In the genomic region with DNA sequence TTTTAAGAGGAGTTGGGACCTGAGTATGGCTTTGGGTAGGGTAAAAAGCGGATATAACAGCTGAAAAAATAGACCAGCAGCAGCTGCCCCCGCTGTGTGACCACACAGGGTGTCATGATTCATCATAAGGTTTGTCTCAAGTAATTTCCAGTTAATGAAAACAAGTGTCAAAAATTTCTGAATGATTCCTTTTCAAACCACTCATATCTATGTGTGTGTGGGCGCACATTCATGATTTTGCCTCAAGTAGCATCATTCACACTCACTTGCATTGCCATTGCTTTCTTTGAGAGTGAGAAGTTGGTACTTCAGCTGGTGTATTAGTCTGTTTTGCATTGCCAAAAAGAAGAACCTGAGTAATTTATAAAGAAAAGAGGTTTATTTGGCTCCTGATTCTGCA, we compare ENCODE assay signal across 1 cellular context.
TF ChIP-seq lines count a peak whose summit lies in the region.

No MANE protein-coding gene starts in this region.

TF ChIP-seq in WTC11, 78 proteins besides CTCF, POLR2A, EP300 and RAD21 (continued from another document):
- TF ChIP-seq CBFB (CRISPR knock-in tag; IDR thresholded peaks at IDR 0.05; ENCODE audit: low read depth) (no peak), FOXP1 (CRISPR knock-in tag; IDR thresholded peaks at IDR 0.05; ENCODE audit: borderline replicate concordance) (no peak)
- TF ChIP-seq, protein P1, sequence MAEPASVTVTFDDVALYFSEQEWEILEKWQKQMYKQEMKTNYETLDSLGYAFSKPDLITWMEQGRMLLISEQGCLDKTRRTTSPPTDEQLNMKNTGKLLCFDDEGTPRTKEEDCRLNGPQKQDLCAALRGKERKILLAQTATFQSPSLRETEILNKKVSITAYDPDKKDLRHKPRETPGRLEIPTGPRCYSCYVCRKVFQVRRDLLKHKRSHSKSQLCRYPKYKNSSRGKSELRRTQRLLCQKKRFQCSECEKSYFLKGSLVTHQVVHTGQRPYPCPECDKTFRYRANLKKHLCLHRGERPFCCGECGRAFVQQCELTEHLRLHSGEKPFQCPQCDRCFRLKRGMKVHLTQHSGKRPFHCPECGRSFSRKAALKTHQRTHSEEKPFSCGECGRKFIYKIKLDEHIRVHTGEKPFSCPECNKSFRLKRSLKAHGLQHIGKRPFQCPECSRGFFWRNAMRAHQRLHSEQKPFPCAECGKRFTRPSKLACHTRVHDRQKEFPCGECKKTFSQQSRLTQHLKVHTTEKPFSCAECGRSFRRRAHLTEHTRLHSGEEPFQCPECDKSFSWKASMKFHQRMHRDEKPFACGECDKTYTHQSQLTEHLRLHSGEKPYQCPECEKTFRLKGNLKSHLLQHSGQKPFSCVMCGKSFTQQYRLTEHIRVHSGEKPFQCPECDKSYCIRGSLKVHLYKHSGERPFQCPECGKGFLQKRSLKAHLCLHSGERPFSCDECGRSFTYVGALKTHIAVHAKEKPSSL (CRISPR knock-in tag; conservative IDR thresholded peaks at IDR 0.05), result no peak
